In genomic region chr1:5492861-5493260, GRCh38 we compare ENCODE assay signal across 23 cellular contexts.
"Had no signal": no experiment of that assay in that cellular context is flagged by ENCODE, and none has a peak within 500 bp of the region (broad histone marks: within the 10 kb centered on the region; RNA-seq: fewer than 3 reads in every experiment).

No MANE protein-coding gene starts in this region.

- H3K4me3 ChIP-seq: lung, mucosa of descending colon, right atrium auricular region, smooth muscle cell, stomach, testis, tibial artery had no signal

- H3K27ac ChIP-seq: parathyroid adenoma, right atrium auricular region, stomach, testis, tibial artery had no signal

- DNase-seq: dorsolateral prefrontal cortex; effector CD4-positive, alpha-beta T cell; head of caudate nucleus; mesenchymal stem cell; mucosa of descending colon; naive B cell; stimulated activated CD4-positive, alpha-beta T cell treated with anti-CD3 and anti-CD28 coated beads, Interleukin-2, amount 100 ng/mL, for 24 hours; stimulated activated CD4-positive, alpha-beta T cell treated with anti-CD3 and anti-CD28 coated beads, Interleukin-4, amount 100 ng/mL, for 24 hours; stimulated activated naive CD4-positive, alpha-beta T cell treated with Interleukin-2 at 50 U/mL for 16 hours; stomach; testis; tibial artery had no signal

- H3K36me3 ChIP-seq: right atrium auricular region, stomach, tibial artery had no signal

- H3K4me1 ChIP-seq: parathyroid adenoma, right atrium auricular region, tibial artery had no signal

- H3K9me3 Mint-ChIP-seq: natural killer cell treated with Interleukin-12 subunit alpha and Interleukin-12 subunit beta and Interleukin-15 and Interleukin-18, amount 100 ng/mL, for 72 hours; stimulated activated effector memory CD8-positive, alpha-beta T cell treated with anti-CD3 and anti-CD28 coated beads, Interleukin-12 subunit alpha, Interleukin-12 subunit beta, amount 100 ng/mL, for 72 hours had no signal

- H3K4me1 Mint-ChIP-seq: naive B cell; stimulated activated effector memory CD8-positive, alpha-beta T cell treated with anti-CD3 and anti-CD28 coated beads, Interleukin-12 subunit alpha, Interleukin-12 subunit beta, amount 100 ng/mL, for 72 hours had no signal

- H3K36me3 Mint-ChIP-seq: mesothelial cell of epicardium; natural killer cell treated with Interleukin-12 subunit alpha and Interleukin-12 subunit beta and Interleukin-15 and Interleukin-18, amount 100 ng/mL, for 72 hours; stimulated activated effector memory CD8-positive, alpha-beta T cell treated with anti-CD3 and anti-CD28 coated beads, Interleukin-12 subunit alpha, Interleukin-12 subunit beta, amount 100 ng/mL, for 72 hours; type B pancreatic cell had no signal

- H3K27me3 ChIP-seq: right atrium auricular region, testis had no signal

- ATAC-seq: left lobe of liver; mucosa of descending colon; natural killer cell treated with Interleukin-12 subunit alpha and Interleukin-12 subunit beta and Interleukin-15 and Interleukin-18, amount 100 ng/mL, for 72 hours; stimulated activated effector memory CD8-positive, alpha-beta T cell treated with anti-CD3 and anti-CD28 coated beads, Interleukin-12 subunit alpha, Interleukin-12 subunit beta, amount 100 ng/mL, for 72 hours had no signal

- H3K9me3 ChIP-seq: mucosa of descending colon, testis, tibial artery had no signal

- H3K4me3 Mint-ChIP-seq: mesothelial cell of epicardium; natural killer cell treated with Interleukin-12 subunit alpha and Interleukin-12 subunit beta and Interleukin-15 and Interleukin-18, amount 100 ng/mL, for 72 hours; neural crest cell; stimulated activated effector memory CD8-positive, alpha-beta T cell treated with anti-CD3 and anti-CD28 coated beads, Interleukin-12 subunit alpha, Interleukin-12 subunit beta, amount 100 ng/mL, for 72 hours; type B pancreatic cell had no signal

- H3K27ac Mint-ChIP-seq: naive B cell; natural killer cell treated with Interleukin-12 subunit alpha and Interleukin-12 subunit beta and Interleukin-15 and Interleukin-18, amount 100 ng/mL, for 72 hours; progenitor cell of endocrine pancreas; stimulated activated effector memory CD8-positive, alpha-beta T cell treated with anti-CD3 and anti-CD28 coated beads, Interleukin-12 subunit alpha, Interleukin-12 subunit beta, amount 100 ng/mL, for 72 hours; type B pancreatic cell had no signal
